ENCODE assay signal across 10 cellular contexts in the genomic region with DNA sequence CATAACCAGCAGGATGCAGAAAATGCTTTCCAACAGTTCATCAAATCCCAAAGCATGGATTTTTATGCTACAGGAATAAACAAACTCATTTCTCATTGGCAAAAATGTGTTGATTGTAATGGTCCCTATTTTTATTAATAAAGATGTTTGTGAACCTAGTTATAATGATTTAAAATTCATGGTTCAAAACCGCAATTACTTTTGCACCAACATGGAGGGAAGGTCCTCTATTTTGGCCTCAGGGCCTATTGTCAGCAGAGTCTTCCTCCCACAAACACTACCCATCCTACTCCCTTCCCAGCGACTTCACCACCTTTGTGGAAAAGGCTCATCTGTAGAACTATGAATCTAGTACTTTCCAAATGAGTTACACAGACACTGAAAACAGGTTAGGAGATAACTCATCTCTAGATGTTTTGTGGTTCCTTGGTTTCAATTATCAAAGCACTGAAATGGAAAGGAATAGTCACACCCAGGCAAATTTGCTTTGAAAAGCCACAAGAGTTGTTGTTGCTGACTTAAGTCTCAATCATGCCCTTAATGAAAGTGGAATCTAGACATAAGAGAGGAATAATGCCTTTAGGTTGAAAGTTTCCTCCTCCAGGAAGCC. TPM values are rescaled to one million over a fixed set of nuclear protein-coding genes. Genes with fewer than 3 reads are reported as not detected.
DNase-seq lines count a peak whose midpoint lies in the region; ATAC-seq and TF ChIP-seq lines count a peak whose summit lies in the region.
"Had no signal": no experiment of that assay in that cellular context is flagged by ENCODE, and none has a peak within 500 bp of the region (broad histone marks: within the 10 kb centered on the region; RNA-seq: fewer than 3 reads in every experiment).

No MANE protein-coding gene starts in this region.

- peaks cover 21% of the 10 kb centered on the region for H3K27me3 Mint-ChIP-seq in activated naive CD8-positive, alpha-beta T cell treated with anti-CD3 and anti-CD28 coated beads, Interleukin-2, amount 50 U/mL, for 24 hours

- CTCF ChIA-PET in PC-3 (lab: Charles Lee), result no interaction called here

- intact Hi-C loops in PC-3 (cut with micrococcal nuclease), result no loop called here

- no peak for TF ChIP-seq CTCF in PC-3 (conservative IDR thresholded peaks at IDR 0.05; ENCODE audit: low read depth, low read length)

- H3K36me3 ChIP-seq in PC-3 (ENCODE audit: low read depth, low read length), result no peaks in the 10 kb centered on the region

- H3K9ac ChIP-seq in PC-3 (ENCODE audit: low read length), result no peak overlapping the region

- H3K4me3 Mint-ChIP-seq in activated naive CD8-positive, alpha-beta T cell treated with anti-CD3 and anti-CD28 coated beads, Interleukin-2, amount 50 U/mL, for 24 hours, result no peak overlapping the region

- peak; percentile 88 for ATAC-seq in GM18508 (IDR thresholded peaks at IDR 0.05; ENCODE audit: insufficient read depth, unreplicated experiment)
- peak; percentile 82 for ATAC-seq in GM19468 (IDR thresholded peaks at IDR 0.05; ENCODE audit: extremely low read depth, unreplicated experiment)
- ATAC-seq in HG03175 (IDR thresholded peaks at IDR 0.05; ENCODE audit: unreplicated experiment), result peak; percentile 86
- ATAC-seq in activated naive CD8-positive, alpha-beta T cell treated with anti-CD3 and anti-CD28 coated beads, Interleukin-2, amount 50 U/mL, for 24 hours, result peak; percentile 88
- ATAC-seq in PC-3, result no peak
- ATAC-seq: foreskin keratinocyte had no signal

- peak overlapping the region; percentile 86 for H3K27ac Mint-ChIP-seq in activated naive CD8-positive, alpha-beta T cell treated with anti-CD3 and anti-CD28 coated beads, Interleukin-2, amount 50 U/mL, for 24 hours

- H3K36me3 Mint-ChIP-seq in activated naive CD8-positive, alpha-beta T cell treated with anti-CD3 and anti-CD28 coated beads, Interleukin-2, amount 50 U/mL, for 24 hours (ENCODE audit: low read depth), result peaks cover 11% of the 10 kb centered on the region

- no TSS peak for BruUV-seq in PC-3 (replicated peaks; lab: Mats Ljungman, UMichigan)

- POLR2A ChIA-PET in PC-3 (lab: Charles Lee; ENCODE audit: unreplicated experiment), result no interaction called here

- no peaks in the 10 kb centered on the region for H3K79me2 ChIP-seq in PC-3 (ENCODE audit: low read length)

- H3K9me3 Mint-ChIP-seq in activated naive CD8-positive, alpha-beta T cell treated with anti-CD3 and anti-CD28 coated beads, Interleukin-2, amount 50 U/mL, for 24 hours, result peaks cover 25% of the 10 kb centered on the region

- H3K4me2 ChIP-seq in PC-3 (ENCODE audit: low read length), result no peak overlapping the region

- H3K4me1 ChIP-seq in PC-3 (ENCODE audit: insufficient read depth, low read length), result no peaks in the 10 kb centered on the region

- peak; percentile 26 for DNase-seq in activated naive CD8-positive, alpha-beta T cell treated with anti-CD3 and anti-CD28 coated beads, Interleukin-2, amount 50 U/mL, for 24 hours
- DNase-seq in foreskin melanocyte (no peak), epidermal melanocyte (ENCODE audit: insufficient read length, low spot score) (no peak), T-helper 9 cell (no peak), PC-3 (no peak)
- DNase-seq: DMS79, foreskin keratinocyte had no signal

- no peak overlapping the region for H3K27ac ChIP-seq in PC-3 (ENCODE audit: low read length)
- H3K27ac ChIP-seq: foreskin keratinocyte had no signal

- peaks cover 49% of the 10 kb centered on the region for H3K4me1 Mint-ChIP-seq in activated naive CD8-positive, alpha-beta T cell treated with anti-CD3 and anti-CD28 coated beads, Interleukin-2, amount 50 U/mL, for 24 hours

- no peak overlapping the region for H3K4me3 ChIP-seq in PC-3 (ENCODE audit: low read length)

- no peaks in the 10 kb centered on the region for H4K20me1 ChIP-seq in PC-3 (ENCODE audit: low read length)

- no peak overlapping the region for H2AFZ ChIP-seq in PC-3 (ENCODE audit: low read length)

- no peaks in the 10 kb centered on the region for H3F3A ChIP-seq in PC-3 (ENCODE audit: low read length, unreplicated experiment)

- H3K27me3 ChIP-seq in PC-3 (ENCODE audit: low read length), result no peaks in the 10 kb centered on the region; the same call in 1 of the 2 replicates
- H3K27me3 ChIP-seq: foreskin keratinocyte had no signal

- no peaks in the 10 kb centered on the region for H3K9me3 ChIP-seq in PC-3 (ENCODE audit: low read length)

- no peaks in the 10 kb centered on the region for H3K9me2 ChIP-seq in PC-3 (replicated peaks; ENCODE audit: low read length)

RNA-seq across cellular contexts. Expression of gene FRMD4A, which starts 59.4 kb away (rescaled TPM):
- total RNA-seq in PC-3 (2014; rRNA removed), result 7.1 and 9.8 TPM in 2 replicates
